1 cellular context compared by ENCODE assay signal in the genomic region with DNA sequence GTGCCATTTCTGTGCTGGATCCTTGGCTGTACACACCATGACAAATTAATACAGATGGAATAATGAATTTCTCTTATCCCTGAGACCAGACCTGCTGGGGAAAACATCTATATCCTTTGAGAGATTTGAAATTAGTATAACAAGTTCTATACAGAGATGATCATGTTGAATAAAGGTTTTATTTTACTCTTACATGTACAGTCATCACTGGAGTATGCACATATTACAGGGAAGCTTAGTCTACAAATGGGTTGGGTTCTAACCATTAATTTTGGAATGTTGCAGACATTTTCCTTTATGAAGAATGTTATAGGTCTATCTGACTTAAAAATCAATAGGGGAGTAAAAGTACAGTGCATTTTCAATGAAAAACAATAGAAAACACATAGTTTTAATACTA.
TF ChIP-seq lines count a peak whose summit lies in the region.

No MANE protein-coding gene starts in this region.

TF ChIP-seq in SK-N-SH, 30 proteins besides CTCF, POLR2A, EP300 and RAD21:
- TF ChIP-seq ZBTB33 (IDR thresholded peaks at IDR 0.05; ENCODE audit: borderline replicate concordance, low read depth) = no peak
- TF ChIP-seq NRF1 (IDR thresholded peaks at IDR 0.05; ENCODE audit: low read depth, low read length) = no peak
- no peak for TF ChIP-seq EZH2phosphoT487 (IDR thresholded peaks at IDR 0.05; ENCODE audit: borderline replicate concordance, low read depth)
- TF ChIP-seq RCOR1 (IDR thresholded peaks at IDR 0.05; ENCODE audit: low read length) = no peak
- TF ChIP-seq FOSL2 (IDR thresholded peaks at IDR 0.05; ENCODE audit: borderline replicate concordance, low read depth) = peak; percentile 24; the same call in 1 of the 2 replicates
- TF ChIP-seq GATA2 (CRISPR knock-in tag; IDR thresholded peaks at IDR 0.05) = no peak
- TF ChIP-seq SMC3 (IDR thresholded peaks at IDR 0.05; ENCODE audit: low read depth, low read length) = no peak
